In genomic region chr15:33476076-33476475, GRCh38 we compare ENCODE assay signal across 30 cellular contexts.
"Had no signal": no experiment of that assay in that cellular context is flagged by ENCODE, and none has a peak within 500 bp of the region (broad histone marks: within the 10 kb centered on the region; RNA-seq: fewer than 3 reads in every experiment).

No MANE protein-coding gene starts in this region.

- DNase-seq: naive thymus-derived CD8-positive, alpha-beta T cell; nephron progenitor cell; nucleus accumbens; pancreas; right cardiac atrium; spleen; stimulated activated CD4-positive, alpha-beta T cell treated with anti-CD3 and anti-CD28 coated beads, Interleukin-12 subunit alpha, Interleukin-12 subunit beta, amount 100 ng/mL, for 4 hours; stimulated activated CD4-positive, alpha-beta T cell treated with anti-CD3 and anti-CD28 coated beads, Interleukin-1b, Interleukin-23, amount 100 ng/mL, for 48 hours; stimulated activated CD4-positive, alpha-beta T cell treated with anti-CD3 and anti-CD28 coated beads, Interleukin-4, amount 100 ng/mL, for 1 hour; stimulated activated CD4-positive, alpha-beta T cell treated with anti-CD3 and anti-CD28 coated beads, Interleukin-4, amount 100 ng/mL, for 4 hours; stimulated activated CD8-positive, alpha-beta memory T cell treated with anti-CD3 and anti-CD28 coated beads, Interleukin-4, amount 100 ng/mL, for 48 hours; stimulated activated naive CD4-positive, alpha-beta T cell; stimulated activated naive CD8-positive, alpha-beta T cell treated with anti-CD3 and anti-CD28 coated beads, Interleukin-15, amount 100 ng/mL, for 72 hours; stimulated activated naive CD8-positive, alpha-beta T cell treated with anti-CD3 and anti-CD28 coated beads, Interleukin-15, Interleukin-2, amounts not matched to agents 100 U/mL and 50 U/mL, for 24 hours; substantia nigra; testis; tibial artery; transverse colon; upper lobe of right lung; uterus had no signal

- H3K36me3 Mint-ChIP-seq: naive thymus-derived CD8-positive, alpha-beta T cell; natural killer cell treated with Interleukin-12 subunit alpha and Interleukin-12 subunit beta and Interleukin-15 and Interleukin-18, amount 100 ng/mL, for 72 hours; stimulated activated memory B cell treated with anti-CD40 and anti-IgM and Interleukin-4, amounts not matched to agents 10 μg/mL and 1 μg/mL and 100 μg/mL, for 72 hours; type B pancreatic cell had no signal

- H3K36me3 ChIP-seq: neutrophil, pancreas, prostate gland, spleen, suprapubic skin, transverse colon, upper lobe of right lung, uterus had no signal

- H3K27me3 Mint-ChIP-seq: stimulated activated memory B cell treated with anti-CD40 and anti-IgM and Interleukin-4, amounts not matched to agents 10 μg/mL and 1 μg/mL and 100 μg/mL, for 72 hours had no signal

- H3K4me2 ChIP-seq: smooth muscle cell had no signal

- H3K9me3 Mint-ChIP-seq: natural killer cell treated with Interleukin-12 subunit alpha and Interleukin-12 subunit beta and Interleukin-15 and Interleukin-18, amount 100 ng/mL, for 72 hours; stimulated activated naive CD8-positive, alpha-beta T cell treated with anti-CD3 and anti-CD28 coated beads, Interleukin-15, amount 100 ng/mL, for 72 hours; type B pancreatic cell had no signal

- FAIRE-seq: pancreas had no signal

- H3K4me1 Mint-ChIP-seq: naive thymus-derived CD8-positive, alpha-beta T cell; nephron progenitor cell; neural crest cell; stimulated activated memory B cell treated with anti-CD40 and anti-IgM and Interleukin-4, amounts not matched to agents 10 μg/mL and 1 μg/mL and 100 μg/mL, for 72 hours; stimulated activated naive CD8-positive, alpha-beta T cell treated with anti-CD3 and anti-CD28 coated beads, Interleukin-15, amount 100 ng/mL, for 72 hours had no signal

- H3K4me3 Mint-ChIP-seq: naive thymus-derived CD8-positive, alpha-beta T cell; natural killer cell treated with Interleukin-12 subunit alpha and Interleukin-12 subunit beta and Interleukin-15 and Interleukin-18, amount 100 ng/mL, for 72 hours; nephron progenitor cell; neural crest cell; stimulated activated memory B cell treated with anti-CD40 and anti-IgM and Interleukin-4, amounts not matched to agents 10 μg/mL and 1 μg/mL and 100 μg/mL, for 72 hours; stimulated activated naive CD8-positive, alpha-beta T cell treated with anti-CD3 and anti-CD28 coated beads, Interleukin-15, amount 100 ng/mL, for 72 hours; type B pancreatic cell had no signal

- H3K4me1 ChIP-seq: pancreas, prostate gland, spleen, suprapubic skin, testis, tibial artery, transverse colon, upper lobe of right lung, uterus had no signal

- H3K4me3 ChIP-seq: pancreas, prostate gland, skin epidermis, smooth muscle cell, spleen, suprapubic skin, testis, tibial artery, transverse colon, upper lobe of right lung, uterus had no signal

- H3K27ac Mint-ChIP-seq: naive thymus-derived CD8-positive, alpha-beta T cell; natural killer cell treated with Interleukin-12 subunit alpha and Interleukin-12 subunit beta and Interleukin-15 and Interleukin-18, amount 100 ng/mL, for 72 hours; nephron progenitor cell; stimulated activated memory B cell treated with anti-CD40 and anti-IgM and Interleukin-4, amounts not matched to agents 10 μg/mL and 1 μg/mL and 100 μg/mL, for 72 hours; stimulated activated naive CD8-positive, alpha-beta T cell treated with anti-CD3 and anti-CD28 coated beads, Interleukin-15, amount 100 ng/mL, for 72 hours; type B pancreatic cell had no signal

- ATAC-seq: naive thymus-derived CD8-positive, alpha-beta T cell; natural killer cell treated with Interleukin-12 subunit alpha and Interleukin-12 subunit beta and Interleukin-15 and Interleukin-18, amount 100 ng/mL, for 72 hours; pancreas; right cardiac atrium; sciatic nerve; stimulated activated memory B cell treated with anti-CD40 and anti-IgM and Interleukin-4, amounts not matched to agents 10 μg/mL and 1 μg/mL and 100 μg/mL, for 72 hours; stimulated activated naive CD8-positive, alpha-beta T cell treated with anti-CD3 and anti-CD28 coated beads, Interleukin-15, amount 100 ng/mL, for 72 hours; stimulated activated naive CD8-positive, alpha-beta T cell treated with anti-CD3 and anti-CD28 coated beads, Interleukin-15, Interleukin-2, amounts not matched to agents 100 U/mL and 50 U/mL, for 24 hours; upper lobe of right lung had no signal

- H3K9me3 ChIP-seq: neutrophil, pancreas, prostate gland, suprapubic skin, testis, tibial artery, transverse colon, uterus had no signal

- H3K27me3 ChIP-seq: neutrophil, spleen, suprapubic skin, testis, tibial artery, transverse colon, upper lobe of right lung, uterus had no signal

- H3K27ac ChIP-seq: neutrophil, pancreas, prostate gland, skin epidermis, spleen, suprapubic skin, testis, tibial artery, transverse colon, upper lobe of right lung, uterus had no signal
